ENCODE assay signal across 36 cellular contexts in the genomic region with DNA sequence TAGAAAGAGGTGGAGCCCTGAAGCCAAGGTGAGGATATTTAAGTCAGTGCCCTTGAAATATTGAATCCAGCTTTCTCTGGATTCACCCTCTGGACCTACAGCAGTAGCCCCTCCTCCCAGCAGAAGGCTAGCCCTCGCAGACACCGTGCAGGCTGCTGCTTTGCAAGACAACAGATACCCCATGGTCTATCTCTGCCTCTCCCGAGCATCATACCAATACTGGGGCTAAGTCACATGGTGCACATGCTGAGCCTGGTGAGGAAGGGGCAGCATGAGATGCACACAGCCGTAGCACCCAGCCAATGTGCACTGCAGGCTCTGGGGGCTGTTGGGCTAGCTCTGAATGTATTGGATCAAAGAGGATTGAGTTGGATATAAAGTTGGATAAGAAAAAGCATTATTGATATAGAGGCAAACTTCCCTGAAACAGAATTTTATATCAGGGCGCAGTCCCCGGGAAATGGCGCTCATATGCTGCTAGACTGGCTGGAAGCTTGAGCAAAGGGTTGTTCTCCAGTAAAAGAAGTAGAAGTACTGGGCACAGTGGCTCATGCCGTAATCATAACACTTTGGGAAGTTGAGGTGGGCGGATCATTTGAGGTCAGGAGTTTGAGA.
"Had no signal": no experiment of that assay in that cellular context is flagged by ENCODE, and none has a peak within 500 bp of the region (broad histone marks: within the 10 kb centered on the region; RNA-seq: fewer than 3 reads in every experiment).

No MANE protein-coding gene starts in this region.

- H3K27ac ChIP-seq: Peyer's patch, VCaP had no signal

- DNase-seq: activated CD4-positive, alpha-beta T cell treated with anti-CD3 and anti-CD28 coated beads for 1 hour; activated CD4-positive, alpha-beta T cell treated with anti-CD3 and anti-CD28 coated beads for 48 hours; activated CD4-positive, alpha-beta T cell treated with anti-CD3 and anti-CD28 coated beads, Interleukin-2, amount 50 U/mL, for 48 hours; activated CD4-positive, CD25-positive, alpha-beta regulatory T cell; activated CD8-positive, alpha-beta memory T cell treated with anti-CD3 and anti-CD28 coated beads, Interleukin-2, amount 50 U/mL, for 4 hours; activated gamma-delta T cell treated with Interleukin-2 at 50 U/mL for 16 hours; activated naive CD4-positive, alpha-beta T cell treated with anti-CD3 and anti-CD28 coated beads, Interleukin-2, amount 10 ng/mL, durations not matched to agents 7 days and 5 days; activated naive CD8-positive, alpha-beta T cell treated with anti-CD3 and anti-CD28 coated beads, Interleukin-2, amount 50 U/mL, for 24 hours; activated T-cell treated with anti-CD3 and anti-CD28 coated beads for 4 hours; activated T-cell treated with anti-CD3 and anti-CD28 coated beads, Interleukin-2, amount 50 U/mL, for 4 hours; anterior cingulate cortex; caudate nucleus; cerebellar nuclear complex; Kasumi-1; KG1; MG63; NCI-H1048; NCI-H1105 treated with DMSO at 0.1 percent for 48 hours; NCI-H1436 treated with DMSO at 0.1 percent for 48 hours; NCI-H1694 treated with DMSO at 0.1 percent for 48 hours; NCI-H2029; NCI-H345; NCI-H524 treated with DMSO at 0.1 percent for 48 hours; NK-92 treated with Interleukin-12 subunit alpha and Interleukin-12 subunit beta, amount 100 ng/mL, for 24 hours; PC-3; Peyer's patch; RPMI8226; SIG-M5; T-cell; T-helper 17 cell; T-helper 9 cell had no signal

- H3K36me3 Mint-ChIP-seq: activated naive CD4-positive, alpha-beta T cell treated with anti-CD3 and anti-CD28 coated beads, Interleukin-2, amount 10 ng/mL, durations not matched to agents 7 days and 5 days; activated naive CD8-positive, alpha-beta T cell; brain; T-cell had no signal

- H3K4me1 Mint-ChIP-seq: activated naive CD4-positive, alpha-beta T cell treated with anti-CD3 and anti-CD28 coated beads, Interleukin-2, amount 10 ng/mL, durations not matched to agents 7 days and 5 days; activated naive CD8-positive, alpha-beta T cell treated with anti-CD3 and anti-CD28 coated beads, Interleukin-2, amount 50 U/mL, for 24 hours; brain; T-cell; T-helper 17 cell had no signal

- H3K4me1 ChIP-seq: Peyer's patch had no signal

- H3K27me3 Mint-ChIP-seq: activated naive CD8-positive, alpha-beta T cell treated with anti-CD3 and anti-CD28 coated beads, Interleukin-2, amount 50 U/mL, for 24 hours had no signal

- H3K27me3 ChIP-seq: MG63, Peyer's patch had no signal

- ATAC-seq: activated naive CD8-positive, alpha-beta T cell treated with anti-CD3 and anti-CD28 coated beads, Interleukin-2, amount 50 U/mL, for 24 hours; activated T-cell treated with anti-CD3 and anti-CD28 coated beads, Interleukin-2, amount 50 U/mL, for 4 hours; PC-3; SK-N-SH treated with all-trans-retinoic acid at 6 μM for 48 hours; T-cell; T-helper 17 cell had no signal

- H3K9me3 Mint-ChIP-seq: activated naive CD4-positive, alpha-beta T cell treated with anti-CD3 and anti-CD28 coated beads, Interleukin-2, amount 10 ng/mL, durations not matched to agents 7 days and 5 days; activated naive CD8-positive, alpha-beta T cell treated with anti-CD3 and anti-CD28 coated beads, Interleukin-2, amount 50 U/mL, for 24 hours; activated T-cell treated with anti-CD3 and anti-CD28 coated beads, Interleukin-2, amount 50 U/mL, for 4 hours; activated T-helper 1 cell treated with anti-CD3 and anti-CD28 coated beads, Interleukin-12 subunit alpha, Interleukin-12 subunit beta, Interleukin-2, Interleukin-4 antibody, amounts not matched to agents 30 ng/mL and 10 ng/mL and 1 ng/mL, durations not matched to agents 14 hours and 24 hours and 36 hours; T-cell had no signal

- H3K4me3 Mint-ChIP-seq: activated naive CD4-positive, alpha-beta T cell treated with anti-CD3 and anti-CD28 coated beads, Interleukin-2, amount 10 ng/mL, durations not matched to agents 7 days and 5 days; activated naive CD8-positive, alpha-beta T cell; activated naive CD8-positive, alpha-beta T cell treated with anti-CD3 and anti-CD28 coated beads, Interleukin-2, amount 50 U/mL, for 24 hours; activated T-cell treated with anti-CD3 and anti-CD28 coated beads, Interleukin-2, amount 50 U/mL, for 4 hours; activated T-helper 1 cell treated with anti-CD3 and anti-CD28 coated beads, Interleukin-12 subunit alpha, Interleukin-12 subunit beta, Interleukin-2, Interleukin-4 antibody, amounts not matched to agents 30 ng/mL and 10 ng/mL and 1 ng/mL, durations not matched to agents 14 hours and 24 hours and 36 hours; brain; T-cell; T-helper 17 cell had no signal

- H3K36me3 ChIP-seq: MG63, Peyer's patch had no signal

- H3K27ac Mint-ChIP-seq: activated naive CD4-positive, alpha-beta T cell treated with anti-CD3 and anti-CD28 coated beads, Interleukin-2, amount 10 ng/mL, durations not matched to agents 7 days and 5 days; activated naive CD8-positive, alpha-beta T cell; activated naive CD8-positive, alpha-beta T cell treated with anti-CD3 and anti-CD28 coated beads, Interleukin-2, amount 50 U/mL, for 24 hours; activated T-helper 1 cell treated with anti-CD3 and anti-CD28 coated beads, Interleukin-12 subunit alpha, Interleukin-12 subunit beta, Interleukin-2, Interleukin-4 antibody, amounts not matched to agents 30 ng/mL and 10 ng/mL and 1 ng/mL, durations not matched to agents 14 hours and 24 hours and 36 hours; brain; T-cell; T-helper 17 cell had no signal

- H3K4me3 ChIP-seq: MG63, Peyer's patch had no signal
